ENCODE assay signal across 20 cellular contexts in genomic region chr5:167952278-167952990, GRCh38.
DNase-seq lines count a peak whose midpoint lies in the region; ATAC-seq and TF ChIP-seq lines count a peak whose summit lies in the region.
"Had no signal": no experiment of that assay in that cellular context is flagged by ENCODE, and none has a peak within 500 bp of the region (broad histone marks: within the 10 kb centered on the region; RNA-seq: fewer than 3 reads in every experiment).

No MANE protein-coding gene starts in this region.

- no peaks in the 10 kb centered on the region for H3K9me3 ChIP-seq in adrenal gland (replicated peaks in 1 of 3)

- CTCF ChIA-PET in WTC11 (lab: Charles Lee): interaction anchor here (2.2 to 4.0 kb wide), 2 partner anchors 12 to 95 kb away, joined by 6 to 12 read pairs; no protein-coding TSS in a partner anchor

- ATAC-seq in WTC11: peak; percentile 56
- ATAC-seq in left colon: no peak
- ATAC-seq: activated T-helper 17 cell treated with anti-CD3 and anti-CD28 coated beads, Interleukin-2, amount 50 U/mL, for 72 hours; effector memory CD8-positive, alpha-beta T cell; K562 had no signal

- H3K36me3 Mint-ChIP-seq in WTC11 (peaks cover 1% of the 10 kb centered on the region; the same call in 1 of the 2 replicates), progenitor cell of endocrine pancreas (ENCODE audit: insufficient read depth) (no peaks in the 10 kb centered on the region)

- H3K27ac Mint-ChIP-seq in WTC11 (no peak overlapping the region; the same call in 1 of the 2 replicates), progenitor cell of endocrine pancreas (peak overlapping the region; percentile 80)
- H3K27ac Mint-ChIP-seq: activated T-helper 17 cell treated with anti-CD3 and anti-CD28 coated beads, Interleukin-2, amount 50 U/mL, for 72 hours; effector memory CD8-positive, alpha-beta T cell had no signal

- TF ChIP-seq POLR2A in adrenal gland (IDR thresholded peaks at IDR 0.05): no peak

- peaks cover 36% of the 10 kb centered on the region for H3K4me1 Mint-ChIP-seq in WTC11
- H3K4me1 Mint-ChIP-seq in progenitor cell of endocrine pancreas (ENCODE audit: low read depth): peaks cover 18% of the 10 kb centered on the region
- H3K4me1 Mint-ChIP-seq: activated T-helper 17 cell treated with anti-CD3 and anti-CD28 coated beads, Interleukin-2, amount 50 U/mL, for 72 hours had no signal

- no peaks in the 10 kb centered on the region for H3K4me1 ChIP-seq in adrenal gland (replicated peaks in 1 of 2)

- H3K4me3 Mint-ChIP-seq in WTC11: no peak overlapping the region
- no peak overlapping the region for H3K4me3 Mint-ChIP-seq in progenitor cell of endocrine pancreas (ENCODE audit: low read depth)
- H3K4me3 Mint-ChIP-seq: activated T-helper 17 cell treated with anti-CD3 and anti-CD28 coated beads, Interleukin-2, amount 50 U/mL, for 72 hours; effector memory CD8-positive, alpha-beta T cell had no signal

- H3K27me3 Mint-ChIP-seq in WTC11 (ENCODE audit: low read depth): no peaks in the 10 kb centered on the region
- peaks cover 7% of the 10 kb centered on the region for H3K27me3 Mint-ChIP-seq in progenitor cell of endocrine pancreas
- H3K27me3 Mint-ChIP-seq: effector memory CD8-positive, alpha-beta T cell had no signal

- DNase-seq in H4 (ENCODE audit: low spot score) (peak; percentile 14), WTC11 (ENCODE audit: low spot score) (peak; percentile 18), iPS-NIHi7 (ENCODE audit: extremely low spot score) (peak; percentile 31), progenitor cell of endocrine pancreas (ENCODE audit: low spot score, unreplicated experiment) (no peak), left colon (no peak), adrenal gland (no peak), Ammon's horn (ENCODE audit: low spot score) (no peak), hypothalamus (lab: John Stamatoyannopoulos, UW) (no peak)
- DNase-seq: activated CD4-positive, CD25-positive, alpha-beta regulatory T cell treated with anti-CD3 and anti-CD28 coated beads, Interleukin-2, amount 50 U/mL, for 72 hours; central memory CD4-positive, alpha-beta T cell; effector memory CD8-positive, alpha-beta T cell; head of caudate nucleus; MV-4-11; NCI-H187 treated with DMSO at 0.1 percent for 48 hours; NCI-H510A; stomach; T-helper 9 cell had no signal

- H3K27me3 ChIP-seq in adrenal gland: no peaks in the 10 kb centered on the region
- H3K27me3 ChIP-seq: stomach had no signal

- no peak for TF ChIP-seq CTCF in WTC11 (IDR thresholded peaks at IDR 0.05)
- no peak for TF ChIP-seq CTCF in progenitor cell of endocrine pancreas (IDR thresholded peaks at IDR 0.05; ENCODE audit: unreplicated experiment)
- TF ChIP-seq CTCF in adrenal gland (IDR thresholded peaks at IDR 0.05): no peak

- intact Hi-C loops in left colon (cut with DNase I, micrococcal nuclease) (no loop called here), adrenal gland (cut with DNase I) (no loop called here)

- POLR2A ChIA-PET in WTC11 (lab: Charles Lee): no interaction called here

- no peak overlapping the region for H3K4me3 ChIP-seq in adrenal gland
- H3K4me3 ChIP-seq: K562, SK-N-MC, stomach had no signal

- 62 to 71% (median 66%) methylated on average over 19 of the region's 19 CpGs for WGBS in adrenal gland, 4 donors

- H3K9me3 Mint-ChIP-seq in WTC11 (peaks cover 21% of the 10 kb centered on the region), progenitor cell of endocrine pancreas (ENCODE audit: low read depth) (peaks cover 20% of the 10 kb centered on the region)

- H3K36me3 ChIP-seq in adrenal gland (replicated peaks in 1 of 2): no peaks in the 10 kb centered on the region
- H3K36me3 ChIP-seq: stomach had no signal

- H3K27ac ChIP-seq in adrenal gland: no peak overlapping the region
- H3K27ac ChIP-seq: SK-N-MC, stomach had no signal

TF ChIP-seq in WTC11, 78 proteins besides CTCF, POLR2A, EP300 and RAD21:
- TF ChIP-seq ZNF121 (CRISPR knock-in tag; IDR thresholded peaks at IDR 0.05) (no peak), ATF6 (CRISPR knock-in tag; IDR thresholded peaks at IDR 0.05) (no peak), OVOL2 (CRISPR knock-in tag; IDR thresholded peaks at IDR 0.05; ENCODE audit: borderline replicate concordance) (no peak), NFATC4 (CRISPR knock-in tag; IDR thresholded peaks at IDR 0.05) (no peak), ETV6 (CRISPR knock-in tag; IDR thresholded peaks at IDR 0.05) (no peak), MYBL2 (CRISPR knock-in tag; IDR thresholded peaks at IDR 0.05) (no peak), FOXP1 (CRISPR knock-in tag; IDR thresholded peaks at IDR 0.05; ENCODE audit: borderline replicate concordance) (no peak), NR1H2 (CRISPR knock-in tag; IDR thresholded peaks at IDR 0.05) (no peak), JUN (CRISPR knock-in tag; IDR thresholded peaks at IDR 0.05) (no peak), FOXJ3 (CRISPR knock-in tag; IDR thresholded peaks at IDR 0.05; ENCODE audit: borderline replicate concordance) (no peak), CREM (CRISPR knock-in tag; IDR thresholded peaks at IDR 0.05) (no peak), ZNF317 (CRISPR knock-in tag; IDR thresholded peaks at IDR 0.05; ENCODE audit: borderline replicate concordance, low read depth) (no peak), SOX15 (CRISPR knock-in tag; IDR thresholded peaks at IDR 0.05) (no peak), RORB (CRISPR knock-in tag; IDR thresholded peaks at IDR 0.05) (no peak), PRDM15 (CRISPR knock-in tag; IDR thresholded peaks at IDR 0.05) (no peak), GABPB1 (CRISPR knock-in tag; IDR thresholded peaks at IDR 0.05) (no peak), STAT6 (CRISPR knock-in tag; conservative IDR thresholded peaks at IDR 0.05; ENCODE audit: low read depth) (no peak)

Comparison
In these comparisons a context has a peak if more than half of its experiments do, and no peak if none do; other contexts are left out.
1. DNase-seq: peak in H4 (single experiment), WTC11 (single experiment) and iPS-NIHi7 (single experiment); none in progenitor cell of endocrine pancreas (single experiment), left colon (0 of 2), adrenal gland (0 of 7), Ammon's horn (single experiment) and hypothalamus (0 of 51).